In the genomic region with DNA sequence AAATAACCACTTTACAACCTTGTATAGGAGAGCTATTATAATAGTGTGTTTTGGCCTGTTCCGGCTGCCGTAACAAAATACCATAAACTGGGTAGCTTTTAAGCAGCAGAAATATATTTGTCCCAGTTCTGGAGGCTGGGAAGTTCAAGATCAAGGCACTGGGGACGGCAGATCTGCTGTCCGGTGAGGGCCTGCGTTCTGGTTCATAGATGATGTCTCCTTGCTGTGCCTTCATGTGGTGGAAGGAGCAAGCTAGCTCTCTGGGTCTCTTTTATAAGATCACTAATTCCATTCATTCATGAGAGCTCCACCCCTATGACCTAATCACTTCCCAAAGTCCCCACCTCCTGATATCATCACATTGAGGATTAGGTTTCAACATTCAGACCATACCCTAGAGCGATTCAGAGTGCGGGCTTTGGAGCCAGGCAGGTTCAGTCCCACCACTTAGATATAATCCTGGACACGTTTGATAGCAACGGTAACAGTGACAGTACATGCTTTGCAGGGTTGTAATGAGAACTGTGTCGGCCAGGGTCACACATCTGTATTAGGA, we compare ENCODE assay signal across 25 cellular contexts.
A peak's percentile ranks its signal among the peaks of the same experiment; 100 is the strongest.
DNase-seq lines count a peak whose midpoint lies in the region; ATAC-seq, FAIRE-seq and TF ChIP-seq lines count a peak whose summit lies in the region.
"Had no signal": no experiment of that assay in that cellular context is flagged by ENCODE, and none has a peak within 500 bp of the region (broad histone marks: within the 10 kb centered on the region; RNA-seq: fewer than 3 reads in every experiment).

No MANE protein-coding gene starts in this region.

- H3K27me3 Mint-ChIP-seq in natural killer cell (ENCODE audit: low read depth in 2 of 2) = no peaks in the 10 kb centered on the region
- H3K27me3 Mint-ChIP-seq in natural killer cell treated with Interleukin-12 subunit alpha and Interleukin-12 subunit beta and Interleukin-15 and Interleukin-18, amount 100 ng/mL, for 72 hours = no peaks in the 10 kb centered on the region
- H3K27me3 Mint-ChIP-seq: activated CD4-positive, alpha-beta memory T cell treated with anti-CD3 and anti-CD28 coated beads, Interleukin-2, amount 10 ng/mL, durations not matched to agents 7 days and 5 days; activated T-helper 17 cell treated with anti-CD3 and anti-CD28 coated beads, Interleukin-2, amount 50 U/mL, for 72 hours had no signal

- FAIRE-seq in kidney (lab: Jason Lieb, UNC) = no peak
- FAIRE-seq: RCC 7860 had no signal

- no peaks in the 10 kb centered on the region for H3K27me3 ChIP-seq in WERI-Rb-1 (ENCODE audit: insufficient read depth, low read depth, severe bottlenecking)
- H3K27me3 ChIP-seq: esophagus squamous epithelium, thyroid gland had no signal

- DNase-seq in natural killer cell (no peak), SK-N-DZ (ENCODE audit: low spot score) (peak; percentile 38), fibroblast of pulmonary artery (ENCODE audit: low read depth) (peak; percentile 25), WERI-Rb-1 (no peak), kidney (no peak)
- DNase-seq in natural killer cell treated with Interleukin-12 subunit alpha and Interleukin-12 subunit beta and Interleukin-15 and Interleukin-18, amount 100 ng/mL, for 72 hours (ENCODE audit: low spot score) = no peak
- DNase-seq: ACHN; activated CD4-positive, alpha-beta memory T cell treated with anti-CD3 and anti-CD28 coated beads, Interleukin-2, amount 10 ng/mL, durations not matched to agents 7 days and 5 days; activated CD4-positive, alpha-beta T cell treated with anti-CD3 and anti-CD28 coated beads for 1 hour; activated naive CD4-positive, alpha-beta T cell treated with anti-CD3 and anti-CD28 coated beads, Interleukin-2, amount 50 U/mL, for 16 hours; dermis blood vessel endothelial cell; DMS79 treated with DMSO at 0.1 percent for 48 hours; esophagus squamous epithelium; hippocampal formation; midbrain; naive thymus-derived CD4-positive, alpha-beta T cell; NCI-H187; NCI-H526 treated with DMSO at 0.1 percent for 48 hours; SIG-M5; stimulated activated naive CD8-positive, alpha-beta T cell treated with anti-CD3 and anti-CD28 coated beads, Interleukin-15, amount 100 ng/mL, for 72 hours; thyroid gland had no signal

- no peak overlapping the region for H3K4me3 Mint-ChIP-seq in natural killer cell
- H3K4me3 Mint-ChIP-seq in natural killer cell treated with Interleukin-12 subunit alpha and Interleukin-12 subunit beta and Interleukin-15 and Interleukin-18, amount 100 ng/mL, for 72 hours = no peak overlapping the region
- H3K4me3 Mint-ChIP-seq: activated CD4-positive, alpha-beta memory T cell treated with anti-CD3 and anti-CD28 coated beads, Interleukin-2, amount 10 ng/mL, durations not matched to agents 7 days and 5 days; activated T-helper 17 cell treated with anti-CD3 and anti-CD28 coated beads, Interleukin-2, amount 50 U/mL, for 72 hours; stimulated activated naive CD8-positive, alpha-beta T cell treated with anti-CD3 and anti-CD28 coated beads, Interleukin-15, amount 100 ng/mL, for 72 hours had no signal

- no peak overlapping the region for H3K27ac ChIP-seq in WERI-Rb-1
- H3K27ac ChIP-seq in kidney (ENCODE audit: low read depth in 2 of 2, low read length in 2 of 2) = no peak overlapping the region
- H3K27ac ChIP-seq: thyroid gland had no signal

- no peaks in the 10 kb centered on the region for H3K4me1 ChIP-seq in kidney (ENCODE audit: control insufficient read depth in 1 of 2, insufficient read depth in 1 of 2, low read depth in 1 of 2, low read length in 2 of 2)

- no peaks in the 10 kb centered on the region for H3K36me3 Mint-ChIP-seq in natural killer cell
- H3K36me3 Mint-ChIP-seq in natural killer cell treated with Interleukin-12 subunit alpha and Interleukin-12 subunit beta and Interleukin-15 and Interleukin-18, amount 100 ng/mL, for 72 hours = no peaks in the 10 kb centered on the region

- peaks cover 22 to 44% of the 10 kb centered on the region in 2 donors for H3K4me1 Mint-ChIP-seq in natural killer cell
- H3K4me1 Mint-ChIP-seq in natural killer cell treated with Interleukin-12 subunit alpha and Interleukin-12 subunit beta and Interleukin-15 and Interleukin-18, amount 100 ng/mL, for 72 hours (ENCODE audit: low read depth in 2 of 2) = peaks cover 17 to 23% of the 10 kb centered on the region in 2 donors
- H3K4me1 Mint-ChIP-seq: activated T-helper 17 cell treated with anti-CD3 and anti-CD28 coated beads, Interleukin-2, amount 50 U/mL, for 72 hours had no signal

- H3K36me3 ChIP-seq in WERI-Rb-1 (no peaks in the 10 kb centered on the region), kidney (ENCODE audit: control insufficient read depth in 1 of 2, insufficient read depth in 2 of 2, low read length in 2 of 2) (no peaks in the 10 kb centered on the region)
- H3K36me3 ChIP-seq: esophagus squamous epithelium, thyroid gland had no signal

- peak overlapping the region; percentile 93 to 94 for H3K27ac Mint-ChIP-seq in natural killer cell
- H3K27ac Mint-ChIP-seq in natural killer cell treated with Interleukin-12 subunit alpha and Interleukin-12 subunit beta and Interleukin-15 and Interleukin-18, amount 100 ng/mL, for 72 hours = peak overlapping the region in 1 of 2 donors; percentile 94
- H3K27ac Mint-ChIP-seq: activated CD4-positive, alpha-beta memory T cell treated with anti-CD3 and anti-CD28 coated beads, Interleukin-2, amount 10 ng/mL, durations not matched to agents 7 days and 5 days; activated T-helper 17 cell treated with anti-CD3 and anti-CD28 coated beads, Interleukin-2, amount 50 U/mL, for 72 hours; stimulated activated naive CD8-positive, alpha-beta T cell treated with anti-CD3 and anti-CD28 coated beads, Interleukin-15, amount 100 ng/mL, for 72 hours had no signal

- intact Hi-C loops in natural killer cell (cut with micrococcal nuclease) = no loop called here
- intact Hi-C loops in kidney (cut with DNase I) = no loop called here

- H3K4me3 ChIP-seq in fibroblast of pulmonary artery (replicated peaks; ENCODE audit: low read depth, low read length) = no peak overlapping the region
- no peak overlapping the region for H3K4me3 ChIP-seq in WERI-Rb-1 (ENCODE audit: low read depth, low read length)
- no peak overlapping the region for H3K4me3 ChIP-seq in kidney (ENCODE audit: low read length in 2 of 2)
- H3K4me3 ChIP-seq: esophagus squamous epithelium, thyroid gland had no signal

- ATAC-seq in natural killer cell = no peak
- no peak for ATAC-seq in natural killer cell treated with Interleukin-12 subunit alpha and Interleukin-12 subunit beta and Interleukin-15 and Interleukin-18, amount 100 ng/mL, for 72 hours
- no peak for ATAC-seq in GM18519 (IDR thresholded peaks at IDR 0.05; ENCODE audit: low FRiP score, unreplicated experiment)
- ATAC-seq: activated T-helper 17 cell treated with anti-CD3 and anti-CD28 coated beads, Interleukin-2, amount 50 U/mL, for 72 hours; HCT116; naive thymus-derived CD4-positive, alpha-beta T cell; stimulated activated naive CD8-positive, alpha-beta T cell treated with anti-CD3 and anti-CD28 coated beads, Interleukin-15, amount 100 ng/mL, for 72 hours had no signal

- no peaks in the 10 kb centered on the region for H3K9me3 Mint-ChIP-seq in natural killer cell
- peaks cover 3% of the 10 kb centered on the region for H3K9me3 Mint-ChIP-seq in natural killer cell treated with Interleukin-12 subunit alpha and Interleukin-12 subunit beta and Interleukin-15 and Interleukin-18, amount 100 ng/mL, for 72 hours
- H3K9me3 Mint-ChIP-seq: activated T-helper 17 cell treated with anti-CD3 and anti-CD28 coated beads, Interleukin-2, amount 50 U/mL, for 72 hours had no signal

- TF ChIP-seq CTCF in natural killer cell (IDR thresholded peaks at IDR 0.05) = no peak
- TF ChIP-seq CTCF in fibroblast of pulmonary artery (IDR thresholded peaks at IDR 0.05; ENCODE audit: low read length, missing control alignments) = no peak
- no peak for TF ChIP-seq CTCF in WERI-Rb-1 (IDR thresholded peaks at IDR 0.05; ENCODE audit: low read depth, low read length)
- TF ChIP-seq CTCF in kidney (IDR thresholded peaks at IDR 0.05; ENCODE audit: borderline replicate concordance, extremely low read depth, insufficient read depth) = no peak

- H3K9ac ChIP-seq in kidney (ENCODE audit: low read length in 2 of 2) = no peak overlapping the region

- H3K9me3 ChIP-seq in WERI-Rb-1 (ENCODE audit: severe bottlenecking) = no peaks in the 10 kb centered on the region
- peaks cover 0 to 3% of the 10 kb centered on the region in 2 donors for H3K9me3 ChIP-seq in kidney (ENCODE audit: control insufficient read depth in 1 of 2, low read length in 2 of 2)
- H3K9me3 ChIP-seq: esophagus squamous epithelium, thyroid gland had no signal

Comparison
In these comparisons a context has a peak if more than half of its experiments do, and no peak if none do; other contexts are left out.
1. DNase-seq: peak in SK-N-DZ (single experiment) and fibroblast of pulmonary artery (single experiment); none in natural killer cell (single experiment), natural killer cell treated with Interleukin-12 subunit alpha and Interleukin-12 subunit beta and Interleukin-15 and Interleukin-18, amount 100 ng/mL, for 72 hours (single experiment), WERI-Rb-1 (single experiment) and kidney (single experiment).